ENCODE assay signal across 8 cellular contexts in genomic region chr3:42090973-42091731, GRCh38. TPM values are rescaled to one million over a fixed set of nuclear protein-coding genes. Genes with fewer than 3 reads are reported as not detected.
DNase-seq lines count a peak whose midpoint lies in the region; ATAC-seq and TF ChIP-seq lines count a peak whose summit lies in the region.

A gene with protein sequence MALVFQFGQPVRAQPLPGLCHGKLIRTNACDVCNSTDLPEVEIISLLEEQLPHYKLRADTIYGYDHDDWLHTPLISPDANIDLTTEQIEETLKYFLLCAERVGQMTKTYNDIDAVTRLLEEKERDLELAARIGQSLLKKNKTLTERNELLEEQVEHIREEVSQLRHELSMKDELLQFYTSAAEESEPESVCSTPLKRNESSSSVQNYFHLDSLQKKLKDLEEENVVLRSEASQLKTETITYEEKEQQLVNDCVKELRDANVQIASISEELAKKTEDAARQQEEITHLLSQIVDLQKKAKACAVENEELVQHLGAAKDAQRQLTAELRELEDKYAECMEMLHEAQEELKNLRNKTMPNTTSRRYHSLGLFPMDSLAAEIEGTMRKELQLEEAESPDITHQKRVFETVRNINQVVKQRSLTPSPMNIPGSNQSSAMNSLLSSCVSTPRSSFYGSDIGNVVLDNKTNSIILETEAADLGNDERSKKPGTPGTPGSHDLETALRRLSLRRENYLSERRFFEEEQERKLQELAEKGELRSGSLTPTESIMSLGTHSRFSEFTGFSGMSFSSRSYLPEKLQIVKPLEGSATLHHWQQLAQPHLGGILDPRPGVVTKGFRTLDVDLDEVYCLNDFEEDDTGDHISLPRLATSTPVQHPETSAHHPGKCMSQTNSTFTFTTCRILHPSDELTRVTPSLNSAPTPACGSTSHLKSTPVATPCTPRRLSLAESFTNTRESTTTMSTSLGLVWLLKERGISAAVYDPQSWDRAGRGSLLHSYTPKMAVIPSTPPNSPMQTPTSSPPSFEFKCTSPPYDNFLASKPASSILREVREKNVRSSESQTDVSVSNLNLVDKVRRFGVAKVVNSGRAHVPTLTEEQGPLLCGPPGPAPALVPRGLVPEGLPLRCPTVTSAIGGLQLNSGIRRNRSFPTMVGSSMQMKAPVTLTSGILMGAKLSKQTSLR (plus strand): TSS chr3:42091357. CDS start chr3:42091470, 113 bp downstream.

- H3K36me3 ChIP-seq in IMR-90 (ENCODE audit: control insufficient read depth, insufficient read depth, low read length) (0 out of 2 replicates have a peak, but pooled peaks cover 2% of the 10 kb centered on the region), brain microvascular endothelial cell (replicated peaks) (peaks cover 14% of the 10 kb centered on the region)

- no peaks in the 10 kb centered on the region; the same call in 1 of the 2 replicates for H3K9me1 ChIP-seq in IMR-90 (ENCODE audit: insufficient read depth, low read length)

- no peak within 1 kb of the TSS for H2AFZ ChIP-seq in IMR-90 (replicated peaks; ENCODE audit: low read length, poor library complexity)

- H4K91ac ChIP-seq in IMR-90 (ENCODE audit: insufficient read depth, low read depth, low read length), result no peak within 1 kb of the TSS

- H3K4ac ChIP-seq in IMR-90 (ENCODE audit: low read depth, low read length), result no peak within 1 kb of the TSS

- H3K23ac ChIP-seq in IMR-90 (ENCODE audit: low read depth, low read length), result no peak within 1 kb of the TSS

- 80% methylated on average over 1 of the region's 14 CpGs; no CpG with 5 or more reads in 1 of the 2 experiments for WGBS in IMR-90 (ENCODE audit: extremely low coverage in 2 of 2, insufficient read length in 1 of 2), 2 experiments

- H3K9me3 ChIP-seq in IMR-90 (ENCODE audit: control insufficient read depth, insufficient read depth, low read length), result peaks cover 3% of the 10 kb centered on the region; the same call in 1 of the 2 replicates

- no peak within 1 kb of the TSS for H3K14ac ChIP-seq in IMR-90 (replicated peaks; ENCODE audit: low read depth, low read length)

- no TSS peak for BruUV-seq in IMR-90 (replicated peaks; lab: Mats Ljungman, UMichigan)

- H3K4me2 ChIP-seq in IMR-90 (ENCODE audit: low read depth, low read length), result no peak within 1 kb of the TSS

- H2AK5ac ChIP-seq in IMR-90 (ENCODE audit: low read depth, low read length), result peak within 1 kb of the TSS; percentile 28; the same call in 1 of the 2 replicates

- H2BK120ac ChIP-seq in IMR-90 (ENCODE audit: low read depth, low read length), result no peak within 1 kb of the TSS; the same call in 1 of the 2 replicates

- H3K4me3 ChIP-seq in IMR-90 (ENCODE audit: insufficient read depth, low read depth, low read length) (no peak within 1 kb of the TSS), brain microvascular endothelial cell (ENCODE audit: low read depth, low read length) (peak within 1 kb of the TSS; percentile 15)

- no peak for TF ChIP-seq RAD21 in IMR-90 (IDR thresholded peaks at IDR 0.05; ENCODE audit: low read length)

- no peak within 1 kb of the TSS for H4K8ac ChIP-seq in IMR-90 (ENCODE audit: low read depth in 2 of 2, low read length in 2 of 2)

- no peak for ATAC-seq in IMR-90 (ENCODE audit: low read depth)
- no peak for ATAC-seq in left colon
- ATAC-seq in GM19463 (IDR thresholded peaks at IDR 0.05; ENCODE audit: unreplicated experiment), result no peak
- ATAC-seq in HG03196 (IDR thresholded peaks at IDR 0.05; ENCODE audit: unreplicated experiment), result no peak

- H4K20me1 ChIP-seq in IMR-90 (ENCODE audit: insufficient read depth, low read length), result no peaks in the 10 kb centered on the region

- H3K9ac ChIP-seq in IMR-90 (ENCODE audit: low read depth, low read length), result no peak within 1 kb of the TSS

- in situ Hi-C loops in IMR-90 (cut with MboI; ENCODE audit: low sequenced_read_pairs) (no loop called here), brain microvascular endothelial cell (cut with HindIII; ENCODE audit: low pct_ligation_motif_present, low sequenced_read_pairs) (loop anchor here (25.0 kb wide), 1 partner anchor 179 kb away; no protein-coding TSS in a partner anchor)

- H4K5ac ChIP-seq in IMR-90 (ENCODE audit: low read depth, low read length), result no peak within 1 kb of the TSS

- no peak within 1 kb of the TSS for H2BK15ac ChIP-seq in IMR-90 (ENCODE audit: low read depth, low read length)

- no peak within 1 kb of the TSS for H2BK20ac ChIP-seq in IMR-90 (ENCODE audit: low read depth, low read length)

- peaks cover 15 to 59% of the 10 kb centered on the region in 2 experiments for H3K79me1 ChIP-seq in IMR-90 (ENCODE audit: low read depth in 1 of 2, low read length in 2 of 2)

- peaks cover 5% of the 10 kb centered on the region for H3K4me1 ChIP-seq in IMR-90 (ENCODE audit: control insufficient read depth, insufficient read depth, low read length)

- dilution Hi-C loops in IMR-90 (cut with HindIII; ENCODE audit: low sequenced_read_pairs, unreplicated experiment), result no loop called here

- no peak within 1 kb of the TSS for H2AK9ac ChIP-seq in IMR-90 (replicated peaks; ENCODE audit: low read depth, low read length, poor library complexity)

- TF ChIP-seq POLR2A in IMR-90 (IDR thresholded peaks at IDR 0.05; ENCODE audit: low read depth, low read length), result no peak

- POLR2A ChIA-PET in IMR-90 (lab: Charles Lee; ENCODE audit: unreplicated experiment), result no interaction called here

- H3K18ac ChIP-seq in IMR-90 (ENCODE audit: low read depth, low read length), result no peak within 1 kb of the TSS

- CTCF ChIA-PET in IMR-90 (lab: Yijun Ruan, JAX), result interaction anchor here (0.8 kb wide), 1 partner anchor 8 kb away, joined by 4 read pairs; no protein-coding TSS in a partner anchor

- no peaks in the 10 kb centered on the region for H3K27me3 ChIP-seq in IMR-90 (ENCODE audit: control insufficient read depth, insufficient read depth, low read length)
- H3K27me3 ChIP-seq in brain microvascular endothelial cell (replicated peaks), result no peaks in the 10 kb centered on the region

- H3K27ac ChIP-seq in IMR-90 (ENCODE audit: insufficient read depth, low read length) (no peak within 1 kb of the TSS), brain microvascular endothelial cell (no peak within 1 kb of the TSS)

- no peak for DNase-seq in IMR-90
- DNase-seq in brain microvascular endothelial cell, result no peak
- DNase-seq in left colon, result no peak
- peak; percentile 73 for DNase-seq in stromal cell of bone marrow (ENCODE audit: low read depth)
- DNase-seq in NCI-H510A treated with DMSO at 0.1 percent for 48 hours (lab: John Stamatoyannopoulos, UW), result no peak
- DNase-seq in stimulated activated naive CD4-positive, alpha-beta T cell treated with Interleukin-2 at 50 U/mL for 16 hours (lab: John Stamatoyannopoulos, UW), result no peak

- no peak within 1 kb of the TSS for H3K56ac ChIP-seq in IMR-90 (ENCODE audit: extremely low read depth, insufficient read depth, low read length)

- H2BK5ac ChIP-seq in IMR-90 (ENCODE audit: low read depth, low read length, poor library complexity, severe bottlenecking), result no peak within 1 kb of the TSS

- no peak for TF ChIP-seq CTCF in IMR-90 (conservative IDR thresholded peaks at IDR 0.05; ENCODE audit: low read depth, low read length)
- no peak for TF ChIP-seq CTCF in brain microvascular endothelial cell (IDR thresholded peaks at IDR 0.05; ENCODE audit: low read depth, low read length, missing control alignments)

- intact Hi-C loops in IMR-90 (cut with micrococcal nuclease), result loop anchor here (5.0 kb wide), 1 partner anchor 566 kb away; no protein-coding TSS in a partner anchor
- intact Hi-C loops in left colon (cut with DNase I, micrococcal nuclease), result loop anchor here in 1 of 2 donors (10.0 kb wide), 1 partner anchor 196 kb away; no protein-coding TSS in a partner anchor

TF ChIP-seq in IMR-90, 13 proteins besides CTCF, POLR2A, EP300 and RAD21:
- TF ChIP-seq MXI1 (IDR thresholded peaks at IDR 0.05; ENCODE audit: borderline replicate concordance, low read depth, low read length) (no peak), RCOR1 (IDR thresholded peaks at IDR 0.05; ENCODE audit: insufficient replicate concordance, low read length) (no peak), NFE2L2 (IDR thresholded peaks at IDR 0.05; ENCODE audit: low read depth, low read length) (no peak), MAZ (IDR thresholded peaks at IDR 0.05; ENCODE audit: borderline replicate concordance, low read depth, low read length) (no peak), CHD1 (IDR thresholded peaks at IDR 0.05; ENCODE audit: low read depth, low read length) (no peak), MAFK (IDR thresholded peaks at IDR 0.05; ENCODE audit: low read depth, low read length) (no peak), SMC3 (IDR thresholded peaks at IDR 0.05; ENCODE audit: low read depth, low read length) (no peak), CEBPB (IDR thresholded peaks at IDR 0.05; ENCODE audit: low read depth, low read length) (no peak), BHLHE40 (IDR thresholded peaks at IDR 0.05; ENCODE audit: low read depth, low read length) (no peak), FOS (IDR thresholded peaks at IDR 0.05; ENCODE audit: low read depth, low read length) (no peak), USF2 (IDR thresholded peaks at IDR 0.05; ENCODE audit: low read depth, low read length) (no peak), RFX5 (IDR thresholded peaks at IDR 0.05; ENCODE audit: low read depth, low read length) (no peak)
- TF ChIP-seq, protein P1, sequence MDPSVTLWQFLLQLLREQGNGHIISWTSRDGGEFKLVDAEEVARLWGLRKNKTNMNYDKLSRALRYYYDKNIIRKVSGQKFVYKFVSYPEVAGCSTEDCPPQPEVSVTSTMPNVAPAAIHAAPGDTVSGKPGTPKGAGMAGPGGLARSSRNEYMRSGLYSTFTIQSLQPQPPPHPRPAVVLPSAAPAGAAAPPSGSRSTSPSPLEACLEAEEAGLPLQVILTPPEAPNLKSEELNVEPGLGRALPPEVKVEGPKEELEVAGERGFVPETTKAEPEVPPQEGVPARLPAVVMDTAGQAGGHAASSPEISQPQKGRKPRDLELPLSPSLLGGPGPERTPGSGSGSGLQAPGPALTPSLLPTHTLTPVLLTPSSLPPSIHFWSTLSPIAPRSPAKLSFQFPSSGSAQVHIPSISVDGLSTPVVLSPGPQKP (IDR thresholded peaks at IDR 0.05; ENCODE audit: borderline replicate concordance, low read depth, low read length), result no peak

RNA-seq across cellular contexts. Expression of the gene that starts here (rescaled TPM):
- total RNA-seq in IMR-90 (2012; rRNA removed), result 26.7 and 28.1 TPM in 2 replicates
- 21.7 and 25.6 TPM in 2 replicates for polyA plus RNA-seq in IMR-90 (2012; rRNA removed)
- polyA plus RNA-seq in IMR-90 (2012; cell fraction: cytosol; rRNA removed), result 11.6 and 17.8 TPM in 2 replicates
- 30.8 and 31.5 TPM in 2 replicates for polyA plus RNA-seq in IMR-90 (2012; cell fraction: nucleus; rRNA removed; ENCODE audit: low replicate concordance)
- 10 to 100 TPM; 81.2 to 91.6 TPM for total RNA-seq in left colon
